In the genomic region with DNA sequence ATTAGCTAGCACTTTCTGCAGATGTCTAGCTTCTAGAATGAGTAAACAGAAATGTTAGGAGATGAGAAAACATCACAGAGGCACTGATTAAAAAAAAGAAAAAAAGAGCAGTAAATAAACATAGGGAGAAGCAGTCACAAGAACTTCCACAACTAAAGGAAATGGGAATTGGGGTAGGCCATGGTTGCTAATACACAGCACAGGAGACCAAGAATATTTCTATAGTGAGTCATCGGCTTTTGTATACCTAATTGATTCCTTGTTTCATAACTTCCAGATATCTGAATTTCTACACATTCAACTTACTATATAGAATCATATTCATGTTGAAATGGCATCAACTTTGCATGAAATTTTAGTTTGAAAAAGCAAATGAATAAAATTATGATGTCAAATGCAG, we compare ENCODE assay signal across 13 cellular contexts. TPM values are rescaled to one million over a fixed set of nuclear protein-coding genes. Genes with fewer than 3 reads are reported as not detected.
DNase-seq lines count a peak whose midpoint lies in the region; ATAC-seq and TF ChIP-seq lines count a peak whose summit lies in the region.
"Had no signal": no experiment of that assay in that cellular context is flagged by ENCODE, and none has a peak within 500 bp of the region (broad histone marks: within the 10 kb centered on the region; RNA-seq: fewer than 3 reads in every experiment).

No MANE protein-coding gene starts in this region.

- intact Hi-C loops in prostate gland (cut with DNase I) = no loop called here

- no peaks in the 10 kb centered on the region for H3K36me3 ChIP-seq in prostate gland
- no peaks in the 10 kb centered on the region for H3K36me3 ChIP-seq in upper lobe of left lung
- H3K36me3 ChIP-seq: adrenal gland had no signal

- H3K4me3 ChIP-seq in prostate gland (no peak overlapping the region), upper lobe of left lung (no peak overlapping the region)
- H3K4me3 ChIP-seq: adrenal gland had no signal

- H3K27me3 ChIP-seq in prostate gland (replicated peaks; ENCODE audit: insufficient read depth) (no peaks in the 10 kb centered on the region), upper lobe of left lung (no peaks in the 10 kb centered on the region)
- H3K27me3 ChIP-seq: adrenal gland had no signal

- WGBS in prostate gland = 93% methylated on average over 1 of the region's 1 CpG
- WGBS in upper lobe of left lung, 2 donors = 68 to 74% methylated on average over 1 of the region's 1 CpG

- no peaks in the 10 kb centered on the region for H3K36me3 Mint-ChIP-seq in brain
- H3K36me3 Mint-ChIP-seq: naive thymus-derived CD8-positive, alpha-beta T cell had no signal

- no peak for TF ChIP-seq CTCF in brain (conservative IDR thresholded peaks at IDR 0.05)
- no peak for TF ChIP-seq CTCF in prostate gland (IDR thresholded peaks at IDR 0.05)
- TF ChIP-seq CTCF in upper lobe of left lung (IDR thresholded peaks at IDR 0.05) = no peak

- H3K4me1 ChIP-seq in prostate gland (replicated peaks) (no peaks in the 10 kb centered on the region), upper lobe of left lung (peaks cover 0 to 3% (median 0%) of the 10 kb centered on the region in 4 donors)

- H3K27ac ChIP-seq in prostate gland (no peak overlapping the region), upper lobe of left lung (no peak overlapping the region)
- H3K27ac ChIP-seq: adrenal gland had no signal

- H3K9me3 ChIP-seq in prostate gland (no peaks in the 10 kb centered on the region), upper lobe of left lung (no peaks in the 10 kb centered on the region)
- H3K9me3 ChIP-seq: adrenal gland had no signal

- peak overlapping the region in 3 of 5 experiments; percentile 24 to 66 (median 31) for H3K27ac Mint-ChIP-seq in brain

- TF ChIP-seq POLR2A in prostate gland (IDR thresholded peaks at IDR 0.05) = no peak
- no peak for TF ChIP-seq POLR2A in upper lobe of left lung (IDR thresholded peaks at IDR 0.05)

- peaks cover 4% of the 10 kb centered on the region for H3K27me3 Mint-ChIP-seq in brain
- H3K27me3 Mint-ChIP-seq: naive thymus-derived CD8-positive, alpha-beta T cell had no signal

- H3K9me3 Mint-ChIP-seq in brain = no peaks in the 10 kb centered on the region
- H3K9me3 Mint-ChIP-seq: naive thymus-derived CD8-positive, alpha-beta T cell had no signal

- peak; percentile 51 for DNase-seq in A172 (ENCODE audit: low spot score)
- DNase-seq in HS-27A (ENCODE audit: low read depth) = peak; percentile 51
- DNase-seq in kidney glomerular epithelial cell (lab: John Stamatoyannopoulos, UW) = peak; percentile 73
- no peak for DNase-seq in prostate gland (ENCODE audit: low spot score)
- DNase-seq in upper lobe of left lung = no peak
- DNase-seq: 8988T; activated CD4-positive, alpha-beta T cell treated with anti-CD3 and anti-CD28 coated beads, Interleukin-2, amount 50 U/mL, for 1 hour; adrenal gland; naive thymus-derived CD8-positive, alpha-beta T cell; stimulated activated CD4-positive, alpha-beta T cell treated with anti-CD3 and anti-CD28 coated beads, Interleukin-4, amount 100 ng/mL, for 4 hours had no signal

- no peak for TF ChIP-seq EP300 in upper lobe of left lung (IDR thresholded peaks at IDR 0.05)

- ATAC-seq in HG03280 (IDR thresholded peaks at IDR 0.05; ENCODE audit: unreplicated experiment) = no peak
- ATAC-seq in GM21381 (IDR thresholded peaks at IDR 0.05; ENCODE audit: unreplicated experiment) = no peak
- ATAC-seq in upper lobe of left lung (ENCODE audit: low FRiP score in 2 of 2) = no peak
- ATAC-seq: naive thymus-derived CD8-positive, alpha-beta T cell had no signal

- peaks cover 28% of the 10 kb centered on the region for H3K4me1 Mint-ChIP-seq in brain
- H3K4me1 Mint-ChIP-seq: naive thymus-derived CD8-positive, alpha-beta T cell had no signal

- H3K4me3 Mint-ChIP-seq in brain = no peak overlapping the region
- H3K4me3 Mint-ChIP-seq: naive thymus-derived CD8-positive, alpha-beta T cell had no signal

RNA-seq across cellular contexts. Expression of gene TCF12, which starts 47.3 kb away (rescaled TPM):
- 53.8 and 133 TPM in 2 replicates for total RNA-seq in A172 (2014; rRNA removed; shearing (Covaris generic))
- polyA plus RNA-seq in brain (ENCODE audit: insufficient read depth, low read depth, low replicate concordance) = 94.9 TPM
- 100 to 1,000 TPM in 1 of 2 donors, 10 to 100 TPM in 1; 95.4 to 123 TPM for total RNA-seq in prostate gland
- 100 to 1,000 TPM in 4 of 6 donors, 10 to 100 TPM in 2; 74.5 to 257 (median 103) TPM for total RNA-seq in upper lobe of left lung

Comparison
In these comparisons a context has a peak if more than half of its experiments do, and no peak if none do; other contexts are left out.
1. DNase-seq: peak in A172 (single experiment), HS-27A (single experiment) and kidney glomerular epithelial cell (single experiment); none in prostate gland (single experiment) and upper lobe of left lung (0 of 2).